7 cellular contexts compared by ENCODE assay signal in genomic region chr16:67326115-67326471, GRCh38. TPM values are rescaled to one million over a fixed set of nuclear protein-coding genes. Genes with fewer than 3 reads are reported as not detected.
A peak's percentile ranks its signal among the peaks of the same experiment; 100 is the strongest.
DNase-seq lines count a peak whose midpoint lies in the region; ATAC-seq, FAIRE-seq and TF ChIP-seq lines count a peak whose summit lies in the region.

No MANE protein-coding gene starts in this region.

- peak overlapping the region; percentile 53 for H3K4me3 ChIP-seq in HAP-1
- H3K4me3 ChIP-seq in iPS-18a (ENCODE audit: low read length) = peak overlapping the region; percentile 48
- peak overlapping the region; percentile 23 to 43 for H3K4me3 ChIP-seq in small intestine (ENCODE audit: low read depth in 1 of 2, low read length in 2 of 2)

- H3K9me3 ChIP-seq in HAP-1 = no peaks in the 10 kb centered on the region
- no peaks in the 10 kb centered on the region for H3K9me3 ChIP-seq in iPS-18a (ENCODE audit: control insufficient read depth, low read depth, low read length)
- H3K9me3 ChIP-seq in small intestine (ENCODE audit: control insufficient read depth, low read depth) = no peaks in the 10 kb centered on the region

- in situ Hi-C loops in HAP-1 (cut with MboI; ENCODE audit: low sequenced_read_pairs) (no loop called here), KBM-7 (cut with MboI; ENCODE audit: low pct_unique_long_range_greater_than_20kb, low sequenced_read_pairs) (no loop called here)

- peaks cover 26% of the 10 kb centered on the region for H3K27me3 Mint-ChIP-seq in activated CD8-positive, alpha-beta T cell treated with anti-CD3 and anti-CD28 coated beads for 36 hours

- no peak for TF ChIP-seq CTCF in activated CD8-positive, alpha-beta T cell treated with anti-CD3 and anti-CD28 coated beads for 36 hours (IDR thresholded peaks at IDR 0.05)

- H3K36me3 ChIP-seq in HAP-1 (replicated peaks) (no peaks in the 10 kb centered on the region), iPS-18a (ENCODE audit: control insufficient read depth, low read depth, low read length) (no peaks in the 10 kb centered on the region), small intestine (ENCODE audit: control insufficient read depth in 2 of 2, insufficient read depth in 2 of 2, low read length in 2 of 2) (no peaks in the 10 kb centered on the region)

- ATAC-seq in activated CD8-positive, alpha-beta T cell treated with anti-CD3 and anti-CD28 coated beads for 36 hours = no peak

- no peak for FAIRE-seq in small intestine (lab: Jason Lieb, UNC)

- H3K4me1 ChIP-seq in HAP-1 = no peaks in the 10 kb centered on the region; the same call in 1 of the 2 replicates
- H3K4me1 ChIP-seq in iPS-18a (ENCODE audit: control insufficient read depth, low read depth, low read length) = no peaks in the 10 kb centered on the region
- peaks cover 3 to 6% of the 10 kb centered on the region in 2 donors for H3K4me1 ChIP-seq in small intestine (ENCODE audit: control insufficient read depth in 2 of 2, insufficient read depth in 1 of 2, low read depth in 1 of 2, low read length in 1 of 2)

- DNase-seq in HAP-1 (ENCODE audit: low spot score in 2 of 2) = peak in 1 of 2 experiments; percentile 10
- DNase-seq in activated CD8-positive, alpha-beta T cell treated with anti-CD3 and anti-CD28 coated beads for 36 hours = no peak
- DNase-seq in small intestine = no peak
- DNase-seq in KBM-7 = no peak
- DNase-seq in DMS114 treated with DMSO at 0.1 percent for 48 hours (lab: John Stamatoyannopoulos, UW; ENCODE audit: unreplicated experiment) = no peak
- DNase-seq in glomerular visceral epithelial cell (ENCODE audit: extremely low spot score) = no peak

- H3K27ac Mint-ChIP-seq in activated CD8-positive, alpha-beta T cell treated with anti-CD3 and anti-CD28 coated beads for 36 hours = peak overlapping the region; percentile 88

- H3K36me3 Mint-ChIP-seq in activated CD8-positive, alpha-beta T cell treated with anti-CD3 and anti-CD28 coated beads for 36 hours (ENCODE audit: low read depth) = no peaks in the 10 kb centered on the region

- H3K27me3 ChIP-seq in HAP-1 (ENCODE audit: low read depth) (peaks cover 3% of the 10 kb centered on the region), iPS-18a (ENCODE audit: control insufficient read depth, insufficient read depth, low read length) (peaks cover 18% of the 10 kb centered on the region), small intestine (ENCODE audit: control insufficient read depth in 2 of 2, insufficient read depth in 2 of 2, low read length in 2 of 2) (no peaks in the 10 kb centered on the region)

- no peak overlapping the region for H3K27ac ChIP-seq in iPS-18a (ENCODE audit: low read length)
- no peak overlapping the region for H3K27ac ChIP-seq in small intestine (ENCODE audit: low read depth in 1 of 2, low read length in 1 of 2)

- 13 to 27% (median 24%) methylated on average over 11 of the region's 11 CpGs for WGBS in small intestine, 3 donors

- intact Hi-C loops in activated CD8-positive, alpha-beta T cell treated with anti-CD3 and anti-CD28 coated beads for 36 hours (cut with micrococcal nuclease) = loop anchor here (5.0 kb wide), 1 partner anchor 49 kb away; the partner anchor contains the start of gene PLEKHG4

- peaks cover 16% of the 10 kb centered on the region for H3K4me1 Mint-ChIP-seq in activated CD8-positive, alpha-beta T cell treated with anti-CD3 and anti-CD28 coated beads for 36 hours (ENCODE audit: low read depth)

- H3K9me3 Mint-ChIP-seq in activated CD8-positive, alpha-beta T cell treated with anti-CD3 and anti-CD28 coated beads for 36 hours = no peaks in the 10 kb centered on the region

- CTCF ChIA-PET in activated CD8-positive, alpha-beta T cell treated with anti-CD3 and anti-CD28 coated beads for 36 hours (lab: Charles Lee) = interaction anchor here (0.6 to 3.0 kb wide), 23 partner anchors 8 to 319 kb away, joined by 3 to 13 read pairs (median 4); partner anchors contain the start of genes CARMIL2, TMEM208 and TPPP3

- H3K4me3 Mint-ChIP-seq in activated CD8-positive, alpha-beta T cell treated with anti-CD3 and anti-CD28 coated beads for 36 hours = peak overlapping the region; percentile 91

- POLR2A ChIA-PET in activated CD8-positive, alpha-beta T cell treated with anti-CD3 and anti-CD28 coated beads for 36 hours (lab: Charles Lee) = interaction anchor here (0.6 to 1.1 kb wide), 3 partner anchors 12 to 41 kb away, joined by 3 to 4 read pairs (median 3); no protein-coding TSS in a partner anchor

- no peak overlapping the region for H3K9ac ChIP-seq in iPS-18a (ENCODE audit: low read length)

RNA-seq across cellular contexts. Expression of gene KCTD19, which starts 0.4 kb away (rescaled TPM):
- 1 to 10 TPM; 3.0 to 3.9 TPM for total RNA-seq in activated CD8-positive, alpha-beta T cell treated with anti-CD3 and anti-CD28 coated beads for 36 hours
- under 1 TPM in 1 of 3 donors, not detected in 2; 0.01 TPM for polyA plus RNA-seq in small intestine

RNA-seq across cellular contexts. Expression of gene LRRC36, which starts 0.5 kb away (rescaled TPM):
- total RNA-seq in activated CD8-positive, alpha-beta T cell treated with anti-CD3 and anti-CD28 coated beads for 36 hours = under 1 TPM; 0.81 to 0.90 TPM
- under 1 TPM in 1 of 3 donors, not detected in 2; 0.87 TPM for polyA plus RNA-seq in small intestine

RNA-seq across cellular contexts. Expression of gene PLEKHG4, which starts 46.8 kb away (rescaled TPM):
- 10 to 100 TPM; 17.3 to 20.8 TPM for total RNA-seq in activated CD8-positive, alpha-beta T cell treated with anti-CD3 and anti-CD28 coated beads for 36 hours
- polyA plus RNA-seq in small intestine = 1 to 10 TPM; 1.6 to 5.2 (median 4.7) TPM
